11 cellular contexts compared by ENCODE assay signal in the genomic region with DNA sequence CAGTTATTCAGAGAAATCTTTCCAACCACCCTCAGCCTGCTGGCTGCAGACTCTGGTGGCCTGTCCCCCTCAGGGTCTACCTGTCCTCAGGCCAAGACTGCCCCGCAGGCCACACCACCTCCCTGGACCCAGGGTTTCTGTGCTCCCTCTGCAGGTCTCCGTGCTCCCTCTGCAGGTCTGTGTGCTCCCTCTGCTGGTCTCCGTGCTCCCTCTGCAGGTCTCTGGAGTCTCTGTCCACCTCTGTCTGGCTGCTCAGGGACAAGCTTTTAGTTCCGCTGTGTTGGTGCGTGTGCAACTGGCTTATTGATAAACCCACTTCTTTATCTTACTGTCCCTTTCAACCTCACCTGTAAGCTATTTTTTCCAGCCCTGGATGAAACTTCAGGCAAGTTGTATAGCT. TPM values are rescaled to one million over a fixed set of nuclear protein-coding genes. Genes with fewer than 3 reads are reported as not detected.
DNase-seq lines count a peak whose midpoint lies in the region; ATAC-seq and TF ChIP-seq lines count a peak whose summit lies in the region.
"Had no signal": no experiment of that assay in that cellular context is flagged by ENCODE, and none has a peak within 500 bp of the region (broad histone marks: within the 10 kb centered on the region; RNA-seq: fewer than 3 reads in every experiment).

No MANE protein-coding gene starts in this region.

- no peak for TF ChIP-seq EP300 in ovary (IDR thresholded peaks at IDR 0.05)

- TF ChIP-seq POLR2A in esophagus squamous epithelium (IDR thresholded peaks at IDR 0.05) (no peak), ovary (IDR thresholded peaks at IDR 0.05) (no peak)

- H3K27ac ChIP-seq in 22Rv1 (no peak overlapping the region), esophagus squamous epithelium (peak overlapping the region; percentile 43 to 79 (median 62)), ovary (no peak overlapping the region)

- H3K9me3 ChIP-seq in esophagus squamous epithelium (no peaks in the 10 kb centered on the region), ovary (no peaks in the 10 kb centered on the region)

- H3K27me3 ChIP-seq in GM06990 (replicated peaks; ENCODE audit: control insufficient read depth, insufficient read depth, low read length) (no peaks in the 10 kb centered on the region), esophagus squamous epithelium (no peaks in the 10 kb centered on the region), ovary (no peaks in the 10 kb centered on the region)

- no peak for DNase-seq in GM06990 (ENCODE audit: extremely low read depth, insufficient read length)
- no peak for DNase-seq in esophagus squamous epithelium (lab: John Stamatoyannopoulos, UW)
- no peak for DNase-seq in inferior parietal cortex (ENCODE audit: extremely low spot score)
- DNase-seq in NCI-H1105 treated with DMSO at 0.1 percent for 48 hours (lab: John Stamatoyannopoulos, UW): no peak
- DNase-seq in ovary: no peak
- DNase-seq in SIG-M5 (lab: John Stamatoyannopoulos, UW): no peak
- DNase-seq: activated CD8-positive, alpha-beta T cell treated with anti-CD3 and anti-CD28 coated beads for 36 hours; CD4-positive, alpha-beta T cell; NCI-H524 had no signal

- intact Hi-C loops in esophagus squamous epithelium (cut with DNase I) (no loop called here), ovary (cut with DNase I) (no loop called here)

- WGBS in esophagus squamous epithelium, 2 donors: 69 to 71% methylated on average over 5 of the region's 5 CpGs
- WGBS in ovary, 3 donors: 83 to 88% (median 86%) methylated on average over 5 of the region's 5 CpGs

- H3K4me3 ChIP-seq in GM06990 (replicated peaks; ENCODE audit: low read depth, low read length) (no peak overlapping the region), esophagus squamous epithelium (no peak overlapping the region), ovary (no peak overlapping the region)

- H3K36me3 ChIP-seq in GM06990 (ENCODE audit: control insufficient read depth, insufficient read depth, low read length) (peaks cover 15% of the 10 kb centered on the region), esophagus squamous epithelium (peaks cover 0 to 66% (median 0%) of the 10 kb centered on the region in 3 donors), ovary (no peaks in the 10 kb centered on the region)

- TF ChIP-seq CTCF in 22Rv1 (IDR thresholded peaks at IDR 0.05) (peak; percentile 28), GM06990 (IDR thresholded peaks at IDR 0.05; ENCODE audit: insufficient read depth, low read length, poor library complexity, severe bottlenecking) (peak; percentile 2), esophagus squamous epithelium (IDR thresholded peaks at IDR 0.05) (peak in 4 of 6 experiments; percentile 18 to 64 (median 34)), ovary (IDR thresholded peaks at IDR 0.05) (no peak)

- peak; percentile 63 for ATAC-seq in SK-N-SH treated with all-trans-retinoic acid at 6 μM for 48 hours
- ATAC-seq: activated CD8-positive, alpha-beta T cell treated with anti-CD3 and anti-CD28 coated beads for 36 hours had no signal

- peaks cover 20 to 83% (median 20%) of the 10 kb centered on the region in 3 donors for H3K4me1 ChIP-seq in esophagus squamous epithelium
- H3K4me1 ChIP-seq in ovary (ENCODE audit: insufficient read depth): peaks cover 1% of the 10 kb centered on the region

TF ChIP-seq in SK-N-SH treated with all-trans-retinoic acid at 6 μM for 48 hours, 23 proteins besides CTCF, POLR2A, EP300 and RAD21:
- TF ChIP-seq SNAI2 (CRISPR knock-in tag; IDR thresholded peaks at IDR 0.05) (no peak), TCF4 (CRISPR knock-in tag; IDR thresholded peaks at IDR 0.05; ENCODE audit: borderline replicate concordance) (no peak)
- TF ChIP-seq, protein P1, sequence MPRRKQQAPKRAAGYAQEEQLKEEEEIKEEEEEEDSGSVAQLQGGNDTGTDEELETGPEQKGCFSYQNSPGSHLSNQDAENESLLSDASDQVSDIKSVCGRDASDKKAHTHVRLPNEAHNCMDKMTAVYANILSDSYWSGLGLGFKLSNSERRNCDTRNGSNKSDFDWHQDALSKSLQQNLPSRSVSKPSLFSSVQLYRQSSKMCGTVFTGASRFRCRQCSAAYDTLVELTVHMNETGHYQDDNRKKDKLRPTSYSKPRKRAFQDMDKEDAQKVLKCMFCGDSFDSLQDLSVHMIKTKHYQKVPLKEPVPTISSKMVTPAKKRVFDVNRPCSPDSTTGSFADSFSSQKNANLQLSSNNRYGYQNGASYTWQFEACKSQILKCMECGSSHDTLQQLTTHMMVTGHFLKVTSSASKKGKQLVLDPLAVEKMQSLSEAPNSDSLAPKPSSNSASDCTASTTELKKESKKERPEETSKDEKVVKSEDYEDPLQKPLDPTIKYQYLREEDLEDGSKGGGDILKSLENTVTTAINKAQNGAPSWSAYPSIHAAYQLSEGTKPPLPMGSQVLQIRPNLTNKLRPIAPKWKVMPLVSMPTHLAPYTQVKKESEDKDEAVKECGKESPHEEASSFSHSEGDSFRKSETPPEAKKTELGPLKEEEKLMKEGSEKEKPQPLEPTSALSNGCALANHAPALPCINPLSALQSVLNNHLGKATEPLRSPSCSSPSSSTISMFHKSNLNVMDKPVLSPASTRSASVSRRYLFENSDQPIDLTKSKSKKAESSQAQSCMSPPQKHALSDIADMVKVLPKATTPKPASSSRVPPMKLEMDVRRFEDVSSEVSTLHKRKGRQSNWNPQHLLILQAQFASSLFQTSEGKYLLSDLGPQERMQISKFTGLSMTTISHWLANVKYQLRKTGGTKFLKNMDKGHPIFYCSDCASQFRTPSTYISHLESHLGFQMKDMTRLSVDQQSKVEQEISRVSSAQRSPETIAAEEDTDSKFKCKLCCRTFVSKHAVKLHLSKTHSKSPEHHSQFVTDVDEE (CRISPR knock-in tag; IDR thresholded peaks at IDR 0.05): no peak
- TF ChIP-seq, protein P2, sequence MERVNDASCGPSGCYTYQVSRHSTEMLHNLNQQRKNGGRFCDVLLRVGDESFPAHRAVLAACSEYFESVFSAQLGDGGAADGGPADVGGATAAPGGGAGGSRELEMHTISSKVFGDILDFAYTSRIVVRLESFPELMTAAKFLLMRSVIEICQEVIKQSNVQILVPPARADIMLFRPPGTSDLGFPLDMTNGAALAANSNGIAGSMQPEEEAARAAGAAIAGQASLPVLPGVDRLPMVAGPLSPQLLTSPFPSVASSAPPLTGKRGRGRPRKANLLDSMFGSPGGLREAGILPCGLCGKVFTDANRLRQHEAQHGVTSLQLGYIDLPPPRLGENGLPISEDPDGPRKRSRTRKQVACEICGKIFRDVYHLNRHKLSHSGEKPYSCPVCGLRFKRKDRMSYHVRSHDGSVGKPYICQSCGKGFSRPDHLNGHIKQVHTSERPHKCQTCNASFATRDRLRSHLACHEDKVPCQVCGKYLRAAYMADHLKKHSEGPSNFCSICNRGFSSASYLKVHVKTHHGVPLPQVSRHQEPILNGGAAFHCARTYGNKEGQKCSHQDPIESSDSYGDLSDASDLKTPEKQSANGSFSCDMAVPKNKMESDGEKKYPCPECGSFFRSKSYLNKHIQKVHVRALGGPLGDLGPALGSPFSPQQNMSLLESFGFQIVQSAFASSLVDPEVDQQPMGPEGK (CRISPR knock-in tag; IDR thresholded peaks at IDR 0.05; ENCODE audit: borderline replicate concordance): no peak
- TF ChIP-seq, protein P3, sequence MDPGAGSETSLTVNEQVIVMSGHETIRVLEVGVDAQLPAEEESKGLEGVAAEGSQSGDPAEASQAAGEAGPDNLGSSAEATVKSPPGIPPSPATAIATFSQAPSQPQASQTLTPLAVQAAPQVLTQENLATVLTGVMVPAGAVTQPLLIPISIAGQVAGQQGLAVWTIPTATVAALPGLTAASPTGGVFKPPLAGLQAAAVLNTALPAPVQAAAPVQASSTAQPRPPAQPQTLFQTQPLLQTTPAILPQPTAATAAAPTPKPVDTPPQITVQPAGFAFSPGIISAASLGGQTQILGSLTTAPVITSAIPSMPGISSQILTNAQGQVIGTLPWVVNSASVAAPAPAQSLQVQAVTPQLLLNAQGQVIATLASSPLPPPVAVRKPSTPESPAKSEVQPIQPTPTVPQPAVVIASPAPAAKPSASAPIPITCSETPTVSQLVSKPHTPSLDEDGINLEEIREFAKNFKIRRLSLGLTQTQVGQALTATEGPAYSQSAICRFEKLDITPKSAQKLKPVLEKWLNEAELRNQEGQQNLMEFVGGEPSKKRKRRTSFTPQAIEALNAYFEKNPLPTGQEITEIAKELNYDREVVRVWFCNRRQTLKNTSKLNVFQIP (CRISPR knock-in tag; IDR thresholded peaks at IDR 0.05; ENCODE audit: borderline replicate concordance, low read depth): no peak

RNA-seq across cellular contexts. Expression of gene BDH1, which starts 30.1 kb away (rescaled TPM):
- total RNA-seq in esophagus squamous epithelium (10 to 100 TPM; 44.4 to 60.6 (median 52.2) TPM), ovary (10 to 100 TPM in 3 of 7 donors, 1 to 10 TPM in 4; 3.3 to 15.4 (median 9.9) TPM)
- polyA plus RNA-seq in ovary: 10 to 100 TPM; 11.7 to 14.4 TPM

Comparison
In these comparisons a context has a peak if more than half of its experiments do, and no peak if none do; other contexts are left out.
1. H3K27ac ChIP-seq: peak in esophagus squamous epithelium (4 of 4); none in 22Rv1 (single experiment) and ovary (0 of 2).
2. CTCF ChIP-seq: peak in 22Rv1 (single experiment), GM06990 (single experiment) and esophagus squamous epithelium (4 of 6); none in ovary (0 of 3).